Comparison of ENCODE assay signal across 28 cellular contexts in genomic region chr22:29230916-29231875, GRCh38. TPM values are rescaled to one million over a fixed set of nuclear protein-coding genes. Genes with fewer than 3 reads are reported as not detected.
DNase-seq lines count a peak whose midpoint lies in the region; ATAC-seq and TF ChIP-seq lines count a peak whose summit lies in the region.
"Had no signal": no experiment of that assay in that cellular context is flagged by ENCODE, and none has a peak within 500 bp of the region (broad histone marks: within the 10 kb centered on the region; RNA-seq: fewer than 3 reads in every experiment).

No MANE protein-coding gene starts in this region.

- no peak overlapping the region for H2AFZ ChIP-seq in SK-N-SH (ENCODE audit: low read depth)
- H2AFZ ChIP-seq: PC-9 had no signal

- TF ChIP-seq EP300 in SK-N-SH (IDR thresholded peaks at IDR 0.05; ENCODE audit: borderline replicate concordance in 1 of 2, low read depth in 1 of 2, low read length in 1 of 2), result no peak

- no peaks in the 10 kb centered on the region for H3K36me3 ChIP-seq in SK-N-SH (replicated peaks in 1 of 2; ENCODE audit: control insufficient read depth in 1 of 2, insufficient read depth in 2 of 2, low read length in 1 of 2)
- no peaks in the 10 kb centered on the region for H3K36me3 ChIP-seq in adrenal gland (replicated peaks in 1 of 2)
- H3K36me3 ChIP-seq: BLaER1 had no signal

- intact Hi-C loops in adrenal gland (cut with DNase I), result no loop called here

- no peak overlapping the region for H3K4me3 Mint-ChIP-seq in nephron progenitor cell
- no peak overlapping the region for H3K4me3 Mint-ChIP-seq in stimulated activated effector memory CD8-positive, alpha-beta T cell treated with anti-CD3 and anti-CD28 coated beads, Interleukin-12 subunit alpha, Interleukin-12 subunit beta, amount 100 ng/mL, for 72 hours
- H3K4me3 Mint-ChIP-seq: CD4-positive, alpha-beta memory T cell; H9; HFFc6 had no signal

- DNase-seq in SK-N-SH (peak; percentile 27), adrenal gland (no peak), nephron progenitor cell (no peak), dedifferentiated amniotic fluid mesenchymal stem cell (ENCODE audit: extremely low spot score) (no peak), NCI-H187 (lab: John Stamatoyannopoulos, UW) (no peak)
- DNase-seq in stimulated activated effector memory CD8-positive, alpha-beta T cell treated with anti-CD3 and anti-CD28 coated beads, Interleukin-12 subunit alpha, Interleukin-12 subunit beta, amount 100 ng/mL, for 72 hours (ENCODE audit: low spot score in 2 of 2), result no peak
- DNase-seq: ACHN; Caco-2; CD4-positive, alpha-beta memory T cell; H9; HFFc6; KBM-7; MM.1S; NCI-H1048; NCI-H1417 treated with DMSO at 0.1 percent for 48 hours; NCI-H1930; NCI-H226; NCI-H510A treated with DMSO at 0.1 percent for 48 hours; NCI-H748 treated with DMSO at 0.1 percent for 48 hours; PC-9; RPMI8226; SHP77 had no signal

- H3K27me3 ChIP-seq in SK-N-SH (ENCODE audit: insufficient read depth) (no peaks in the 10 kb centered on the region), adrenal gland (no peaks in the 10 kb centered on the region)
- H3K27me3 ChIP-seq: BLaER1 had no signal

- no peak for TF ChIP-seq RAD21 in SK-N-SH (IDR thresholded peaks at IDR 0.05; ENCODE audit: low read length)

- CTCF ChIA-PET in SK-N-SH (lab: Yijun Ruan, JAX), result interaction anchor here (1.2 to 6.8 kb wide), 2 partner anchors 14 to 77 kb away, joined by 3 to 42 read pairs; no protein-coding TSS in a partner anchor

- H3F3A ChIP-seq in SK-N-SH (replicated peaks; ENCODE audit: insufficient read depth), result no peaks in the 10 kb centered on the region

- no peak for TF ChIP-seq CTCF in SK-N-SH (IDR thresholded peaks at IDR 0.05)
- TF ChIP-seq CTCF in adrenal gland (IDR thresholded peaks at IDR 0.05), result no peak
- no peak for TF ChIP-seq CTCF in nephron progenitor cell (IDR thresholded peaks at IDR 0.05)

- no peaks in the 10 kb centered on the region for H4K20me1 ChIP-seq in SK-N-SH (ENCODE audit: insufficient read depth)
- H4K20me1 ChIP-seq: BLaER1 had no signal

- no peak overlapping the region for H3K27ac ChIP-seq in SK-N-SH (ENCODE audit: low read depth in 2 of 2, low read length in 1 of 2)
- peak overlapping the region in 3 of 5 donors; percentile 39 to 92 (median 82) for H3K27ac ChIP-seq in adrenal gland
- H3K27ac ChIP-seq: 22Rv1, BLaER1, HL-60, PC-9 had no signal

- no peak overlapping the region for H3K9ac ChIP-seq in SK-N-SH
- H3K9ac ChIP-seq: BLaER1 had no signal

- peaks cover 25% of the 10 kb centered on the region for H3K36me3 Mint-ChIP-seq in nephron progenitor cell (ENCODE audit: low read depth)
- H3K36me3 Mint-ChIP-seq in stimulated activated effector memory CD8-positive, alpha-beta T cell treated with anti-CD3 and anti-CD28 coated beads, Interleukin-12 subunit alpha, Interleukin-12 subunit beta, amount 100 ng/mL, for 72 hours, result no peaks in the 10 kb centered on the region
- H3K36me3 Mint-ChIP-seq: CD4-positive, alpha-beta memory T cell had no signal

- H3K9me3 ChIP-seq in SK-N-SH (no peaks in the 10 kb centered on the region), adrenal gland (replicated peaks in 1 of 3) (no peaks in the 10 kb centered on the region)
- H3K9me3 ChIP-seq: Caco-2 had no signal

- peak overlapping the region; percentile 25 for H3K27ac Mint-ChIP-seq in nephron progenitor cell
- no peak overlapping the region for H3K27ac Mint-ChIP-seq in stimulated activated effector memory CD8-positive, alpha-beta T cell treated with anti-CD3 and anti-CD28 coated beads, Interleukin-12 subunit alpha, Interleukin-12 subunit beta, amount 100 ng/mL, for 72 hours
- H3K27ac Mint-ChIP-seq: CD4-positive, alpha-beta memory T cell; H9; HFFc6 had no signal

- no peaks in the 10 kb centered on the region for H3K79me2 ChIP-seq in SK-N-SH (ENCODE audit: insufficient read depth)

- peaks cover 11% of the 10 kb centered on the region for H3K9me3 Mint-ChIP-seq in nephron progenitor cell
- H3K9me3 Mint-ChIP-seq in stimulated activated effector memory CD8-positive, alpha-beta T cell treated with anti-CD3 and anti-CD28 coated beads, Interleukin-12 subunit alpha, Interleukin-12 subunit beta, amount 100 ng/mL, for 72 hours, result peaks cover 4% of the 10 kb centered on the region
- H3K9me3 Mint-ChIP-seq: HFFc6 had no signal

- no peak overlapping the region for H3K4me2 ChIP-seq in SK-N-SH
- H3K4me2 ChIP-seq: BLaER1, PC-9 had no signal

- WGBS in SK-N-SH (ENCODE audit: low lambda C conversion rate), result 78% methylated on average over 17 of the region's 19 CpGs
- WGBS in adrenal gland, 4 donors, result 89 to 96% (median 92%) methylated on average over 7 to 19 of the region's 19 CpGs

- ATAC-seq in SK-N-SH treated with all-trans-retinoic acid at 6 μM for 48 hours, result no peak
- peak; percentile 13 for ATAC-seq in stimulated activated effector memory CD8-positive, alpha-beta T cell treated with anti-CD3 and anti-CD28 coated beads, Interleukin-12 subunit alpha, Interleukin-12 subunit beta, amount 100 ng/mL, for 72 hours
- ATAC-seq in GM21723 (IDR thresholded peaks at IDR 0.05; ENCODE audit: unreplicated experiment), result no peak

- H3K9me2 ChIP-seq in SK-N-SH, result no peaks in the 10 kb centered on the region

- no peak for TF ChIP-seq POLR2A in adrenal gland (IDR thresholded peaks at IDR 0.05)

- no peaks in the 10 kb centered on the region for H3K27me3 Mint-ChIP-seq in nephron progenitor cell (ENCODE audit: low read depth, poor library complexity)

- POLR2A ChIA-PET in SK-N-SH (lab: Yijun Ruan, JAX), result no interaction called here

- H3K4me3 ChIP-seq in SK-N-SH (ENCODE audit: low read depth in 2 of 2, low read length in 1 of 2), result no peak overlapping the region
- no peak overlapping the region for H3K4me3 ChIP-seq in adrenal gland
- H3K4me3 ChIP-seq: BLaER1, PC-9 had no signal

- H3K4me1 ChIP-seq in SK-N-SH (ENCODE audit: control insufficient read depth in 1 of 2, insufficient read depth in 2 of 2, low read depth in 1 of 2, low read length in 1 of 2) (no peaks in the 10 kb centered on the region), adrenal gland (replicated peaks in 1 of 2) (peaks cover 18 to 20% of the 10 kb centered on the region in 2 donors)
- H3K4me1 ChIP-seq: BLaER1, Caco-2 had no signal

- H3K4me1 Mint-ChIP-seq in nephron progenitor cell, result no peaks in the 10 kb centered on the region
- H3K4me1 Mint-ChIP-seq in stimulated activated effector memory CD8-positive, alpha-beta T cell treated with anti-CD3 and anti-CD28 coated beads, Interleukin-12 subunit alpha, Interleukin-12 subunit beta, amount 100 ng/mL, for 72 hours, result no peaks in the 10 kb centered on the region
- H3K4me1 Mint-ChIP-seq: CD4-positive, alpha-beta memory T cell; H9 had no signal

TF ChIP-seq in SK-N-SH, 30 proteins besides CTCF, POLR2A, EP300 and RAD21:
- TF ChIP-seq NFIC (IDR thresholded peaks at IDR 0.05; ENCODE audit: borderline replicate concordance), result no peak
- TF ChIP-seq USF2 (IDR thresholded peaks at IDR 0.05; ENCODE audit: borderline replicate concordance, low read depth, low read length), result no peak
- TF ChIP-seq EZH2phosphoT487 (IDR thresholded peaks at IDR 0.05; ENCODE audit: borderline replicate concordance, low read depth), result no peak
- TF ChIP-seq TCF12 (IDR thresholded peaks at IDR 0.05), result no peak

TF ChIP-seq in SK-N-SH treated with all-trans-retinoic acid at 6 μM for 48 hours, 23 proteins besides CTCF, POLR2A, EP300 and RAD21 (continues in another document):
- no peak for TF ChIP-seq RARB (CRISPR knock-in tag; IDR thresholded peaks at IDR 0.05)
- TF ChIP-seq ZFP3 (CRISPR knock-in tag; IDR thresholded peaks at IDR 0.05), result no peak
- no peak for TF ChIP-seq PPARA (CRISPR knock-in tag; IDR thresholded peaks at IDR 0.05; ENCODE audit: borderline replicate concordance)
- TF ChIP-seq ZFP30 (CRISPR knock-in tag; IDR thresholded peaks at IDR 0.05), result no peak
- TF ChIP-seq ZNF70 (CRISPR knock-in tag; IDR thresholded peaks at IDR 0.05), result no peak
- no peak for TF ChIP-seq ESRRG (CRISPR knock-in tag; IDR thresholded peaks at IDR 0.05)
- TF ChIP-seq OSR1 (CRISPR knock-in tag; IDR thresholded peaks at IDR 0.05), result no peak
- TF ChIP-seq ARNTL (CRISPR knock-in tag; IDR thresholded peaks at IDR 0.05; ENCODE audit: borderline replicate concordance, low read depth), result no peak
- no peak for TF ChIP-seq BACH2 (CRISPR knock-in tag; IDR thresholded peaks at IDR 0.05; ENCODE audit: borderline replicate concordance)
- TF ChIP-seq GLIS3 (CRISPR knock-in tag; IDR thresholded peaks at IDR 0.05), result no peak
- TF ChIP-seq ZC3H10 (CRISPR knock-in tag; IDR thresholded peaks at IDR 0.05), result no peak
- TF ChIP-seq ISL1 (CRISPR knock-in tag; IDR thresholded peaks at IDR 0.05), result no peak
- no peak for TF ChIP-seq TOX (CRISPR knock-in tag; IDR thresholded peaks at IDR 0.05; ENCODE audit: borderline replicate concordance)

RNA-seq across cellular contexts. Expression of gene EMID1, which starts 25.5 kb away (rescaled TPM):
- polyA plus RNA-seq in SK-N-SH (2012; rRNA removed), result 0.71 and 1.1 TPM in 2 replicates
- polyA plus RNA-seq in SK-N-SH (2012; cell fraction: cytosol; rRNA removed), result 0.59 and 1.2 TPM in 2 replicates
- polyA plus RNA-seq in SK-N-SH (2012; cell fraction: nucleus; rRNA removed), result 0.68 and 1.3 TPM in 2 replicates
- total RNA-seq in adrenal gland, result 10 to 100 TPM; 12.7 to 70.9 (median 43.6) TPM
- 10 to 100 TPM in 2 of 3 donors, 1 to 10 TPM in 1; 2.5 to 36.9 (median 35.2) TPM for polyA plus RNA-seq in adrenal gland
- total RNA-seq: CD4-positive, alpha-beta memory T cell; HFFc6; HT-29 had no signal

RNA-seq across cellular contexts. Expression of gene RHBDD3, which starts 36.6 kb away (rescaled TPM):
- 19.0 and 23.0 TPM in 2 replicates for polyA plus RNA-seq in SK-N-SH (2012; rRNA removed)
- polyA plus RNA-seq in SK-N-SH (2012; cell fraction: cytosol; rRNA removed), result 7.0 and 12.1 TPM in 2 replicates
- polyA plus RNA-seq in SK-N-SH (2012; cell fraction: nucleus; rRNA removed), result 47.6 and 71.1 TPM in 2 replicates
- 100 to 1,000 TPM in 1 of 8 donors, 10 to 100 TPM in 7; 27.4 to 103 (median 42.6) TPM for total RNA-seq in adrenal gland
- polyA plus RNA-seq in adrenal gland, result 10 to 100 TPM; 12.2 to 76.3 (median 48.2) TPM

RNA-seq across cellular contexts. Expression of gene EWSR1, which starts 36.9 kb away (rescaled TPM):
- polyA plus RNA-seq in SK-N-SH (2012; rRNA removed), result 173 and 234 TPM in 2 replicates
- 103 and 111 TPM in 2 replicates for polyA plus RNA-seq in SK-N-SH (2012; cell fraction: cytosol; rRNA removed)
- polyA plus RNA-seq in SK-N-SH (2012; cell fraction: nucleus; rRNA removed), result 442 and 643 TPM in 2 replicates
- 100 to 1,000 TPM; 152 to 302 (median 197) TPM for total RNA-seq in adrenal gland
- 100 to 1,000 TPM; 269 to 351 (median 278) TPM for polyA plus RNA-seq in adrenal gland

Comparison
In these comparisons a context has a peak if more than half of its experiments do, and no peak if none do; other contexts are left out.
1. H3K27ac ChIP-seq: peak in adrenal gland (3 of 5); none in SK-N-SH (0 of 2).